In the genomic region with DNA sequence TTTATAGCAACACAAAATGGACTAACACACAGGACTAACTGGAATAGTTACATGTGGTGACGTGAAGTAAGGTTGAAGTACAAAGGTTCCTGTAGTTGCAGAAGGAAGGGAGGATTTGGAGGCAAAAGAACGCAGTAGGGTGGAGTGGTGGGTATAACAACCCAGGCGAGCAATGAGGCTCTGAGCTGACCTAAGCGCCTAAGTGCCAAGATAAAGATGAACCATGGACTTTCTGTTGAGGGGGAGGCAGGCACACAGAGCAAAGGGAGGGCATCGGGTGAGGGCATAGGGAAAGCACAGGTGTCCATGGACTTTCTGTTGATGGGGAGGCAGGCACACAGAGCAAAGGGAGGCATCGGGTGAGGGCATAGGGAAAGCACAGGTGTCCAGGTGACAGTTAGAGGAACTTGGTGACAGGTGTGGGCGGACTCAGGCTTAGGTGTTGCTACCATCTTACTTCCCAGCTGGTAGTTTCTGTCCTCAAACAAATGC, we compare ENCODE assay signal across 26 cellular contexts. TPM values are rescaled to one million over a fixed set of nuclear protein-coding genes. Genes with fewer than 3 reads are reported as not detected.
DNase-seq lines count a peak whose midpoint lies in the region; ATAC-seq and TF ChIP-seq lines count a peak whose summit lies in the region.
"Had no signal": no experiment of that assay in that cellular context is flagged by ENCODE, and none has a peak within 500 bp of the region (broad histone marks: within the 10 kb centered on the region; RNA-seq: fewer than 3 reads in every experiment).

No MANE protein-coding gene starts in this region.

- no peaks in the 10 kb centered on the region for H3K9me3 Mint-ChIP-seq in Caco-2 (ENCODE audit: unreplicated experiment)
- H3K9me3 Mint-ChIP-seq in T-cell = no peaks in the 10 kb centered on the region
- H3K9me3 Mint-ChIP-seq: activated CD4-positive, alpha-beta T cell treated with anti-CD3 and anti-CD28 coated beads, Interleukin-2, amount 10 ng/mL, durations not matched to agents 7 days and 5 days; activated naive CD4-positive, alpha-beta T cell treated with anti-CD3 and anti-CD28 coated beads, Interleukin-2, amount 50 U/mL, for 72 hours; activated T-helper 17 cell treated with anti-CD3 and anti-CD28 coated beads, Interleukin-2, amount 50 U/mL, for 72 hours; CD8-positive, alpha-beta memory T cell had no signal

- H3K9me3 ChIP-seq in Caco-2 (no peaks in the 10 kb centered on the region), right lobe of liver (no peaks in the 10 kb centered on the region)
- H3K9me3 ChIP-seq: suprapubic skin had no signal

- POLR2A ChIA-PET in Caco-2 (lab: Charles Lee) (interaction anchor here (0.9 kb wide), 1 partner anchor 23 kb away, joined by 3 read pairs; no protein-coding TSS in a partner anchor), T-cell (lab: Charles Lee) (no interaction called here)

- WGBS in right lobe of liver (ENCODE audit: insufficient coverage, low coverage, low lambda C conversion rate, missing lambda C conversion rate) = 22% methylated on average over 5 of the region's 7 CpGs

- no TSS peak for BruUV-seq in Caco-2 (replicated peaks; lab: Mats Ljungman, UMichigan)

- H3K27me3 ChIP-seq in Caco-2 (replicated peaks; ENCODE audit: control insufficient read depth, insufficient read depth, low read length) (no peaks in the 10 kb centered on the region), right lobe of liver (no peaks in the 10 kb centered on the region), rectal smooth muscle tissue (ENCODE audit: control insufficient read depth, insufficient read depth, low read length) (no peaks in the 10 kb centered on the region)
- H3K27me3 ChIP-seq: suprapubic skin had no signal

- H3K36me3 Mint-ChIP-seq in Caco-2 (ENCODE audit: insufficient read depth, unreplicated experiment) = peaks cover 28% of the 10 kb centered on the region
- H3K36me3 Mint-ChIP-seq in T-cell = no peaks in the 10 kb centered on the region
- H3K36me3 Mint-ChIP-seq: activated naive CD4-positive, alpha-beta T cell treated with anti-CD3 and anti-CD28 coated beads, Interleukin-2, amount 50 U/mL, for 72 hours; CD8-positive, alpha-beta memory T cell had no signal

- H3K27me3 Mint-ChIP-seq in Caco-2 (ENCODE audit: insufficient read depth, unreplicated experiment) = no peaks in the 10 kb centered on the region
- H3K27me3 Mint-ChIP-seq in T-cell = no peaks in the 10 kb centered on the region
- H3K27me3 Mint-ChIP-seq: activated T-helper 17 cell treated with anti-CD3 and anti-CD28 coated beads, Interleukin-2, amount 50 U/mL, for 72 hours; CD8-positive, alpha-beta memory T cell had no signal

- H3K4me3 ChIP-seq in Caco-2 (ENCODE audit: low read depth, low read length) = no peak overlapping the region
- peak overlapping the region in 2 of 3 donors; percentile 5 to 16 for H3K4me3 ChIP-seq in right lobe of liver
- H3K4me3 ChIP-seq in rectal smooth muscle tissue (ENCODE audit: low read length) = peak overlapping the region; percentile 16
- H3K4me3 ChIP-seq: SK-N-MC, suprapubic skin had no signal

- H3K27ac ChIP-seq in right lobe of liver (peak overlapping the region; percentile 84 to 92 (median 91)), rectal smooth muscle tissue (ENCODE audit: low read depth, low read length) (peak overlapping the region; percentile 50)
- H3K27ac ChIP-seq: SK-N-MC, suprapubic skin had no signal

- peaks cover 16% of the 10 kb centered on the region for H3K4me1 Mint-ChIP-seq in Caco-2 (ENCODE audit: low read depth, unreplicated experiment)
- H3K4me1 Mint-ChIP-seq in T-cell = peaks cover 18 to 38% (median 31%) of the 10 kb centered on the region in 3 donors

- no peaks in the 10 kb centered on the region for H3K36me3 ChIP-seq in Caco-2 (ENCODE audit: control insufficient read depth, insufficient read depth, low read length)
- no peaks in the 10 kb centered on the region for H3K36me3 ChIP-seq in right lobe of liver
- no peaks in the 10 kb centered on the region for H3K36me3 ChIP-seq in rectal smooth muscle tissue (ENCODE audit: control insufficient read depth, insufficient read depth, low read length)
- H3K36me3 ChIP-seq: suprapubic skin had no signal

- peak; percentile 81 for TF ChIP-seq POLR2A in right lobe of liver (IDR thresholded peaks at IDR 0.05)

- no peak overlapping the region for H3K4me3 Mint-ChIP-seq in Caco-2 (ENCODE audit: unreplicated experiment)
- H3K4me3 Mint-ChIP-seq in T-cell = peak overlapping the region in 1 of 3 donors; percentile 4
- H3K4me3 Mint-ChIP-seq: activated CD4-positive, alpha-beta T cell treated with anti-CD3 and anti-CD28 coated beads, Interleukin-2, amount 10 ng/mL, durations not matched to agents 7 days and 5 days; activated T-helper 17 cell treated with anti-CD3 and anti-CD28 coated beads, Interleukin-2, amount 50 U/mL, for 72 hours had no signal

- no peak overlapping the region for H3K9ac ChIP-seq in rectal smooth muscle tissue (ENCODE audit: low read length)

- H3K4me1 ChIP-seq in Caco-2 = peaks cover 13% of the 10 kb centered on the region
- H3K4me1 ChIP-seq in right lobe of liver = peaks cover 0 to 50% (median 20%) of the 10 kb centered on the region in 4 donors
- no peaks in the 10 kb centered on the region for H3K4me1 ChIP-seq in rectal smooth muscle tissue (ENCODE audit: control insufficient read depth, insufficient read depth, low read length)

- in situ Hi-C loops in KBM-7 (cut with MboI; ENCODE audit: low pct_unique_long_range_greater_than_20kb, low sequenced_read_pairs) = no loop called here

- intact Hi-C loops in Caco-2 (cut with micrococcal nuclease; ENCODE audit: unreplicated experiment) (no loop called here), right lobe of liver (cut with DNase I) (no loop called here)

- H3K27ac Mint-ChIP-seq in Caco-2 (ENCODE audit: unreplicated experiment) (peak overlapping the region; percentile 46), T-cell (peak overlapping the region; percentile 24 to 66)
- H3K27ac Mint-ChIP-seq: activated T-helper 17 cell treated with anti-CD3 and anti-CD28 coated beads, Interleukin-2, amount 50 U/mL, for 72 hours had no signal

- ATAC-seq in T-cell (replicated peaks in 1 of 4) (no peak), right lobe of liver (peak; percentile 68 to 86 (median 78)), HG03039 (IDR thresholded peaks at IDR 0.05; ENCODE audit: unreplicated experiment) (no peak)

- TF ChIP-seq CTCF in Caco-2 (IDR thresholded peaks at IDR 0.05; ENCODE audit: insufficient read depth in 1 of 2, low read depth in 1 of 2, low read length in 1 of 2, severe bottlenecking in 1 of 2, unreplicated experiment in 1 of 2) = no peak
- no peak for TF ChIP-seq CTCF in right lobe of liver (IDR thresholded peaks at IDR 0.05)

- no peak for DNase-seq in Caco-2
- DNase-seq in T-cell = no peak
- peak; percentile 67 to 92 (median 83) for DNase-seq in right lobe of liver
- no peak for DNase-seq in KBM-7
- no peak for DNase-seq in superior temporal gyrus (ENCODE audit: extremely low spot score)
- no peak for DNase-seq in NCI-H2171 (lab: John Stamatoyannopoulos, UW)
- DNase-seq: activated CD4-positive, alpha-beta T cell treated with anti-CD3 and anti-CD28 coated beads, Interleukin-2, amount 10 ng/mL, durations not matched to agents 7 days and 5 days; CD8-positive, alpha-beta memory T cell; cerebellar nuclear complex; DND-41; effector memory CD4-positive, alpha-beta T cell; foreskin melanocyte; islet precursor cell; NCI-H1105 treated with DMSO at 0.1 percent for 48 hours; NCI-H2029 treated with DMSO at 0.1 percent for 48 hours; NCI-H510A; NK-92 treated with Interleukin-12 subunit alpha and Interleukin-12 subunit beta, amount 100 ng/mL, for 24 hours had no signal

- CTCF ChIA-PET in Caco-2 (lab: Charles Lee) = interaction anchor here (1.7 kb wide), 1 partner anchor 24 kb away, joined by 4 read pairs; no protein-coding TSS in a partner anchor
- CTCF ChIA-PET in T-cell (lab: Charles Lee) = interaction anchor here in 1 of 2 donors (0.7 kb wide), 1 partner anchor 88 kb away, joined by 11 read pairs; no protein-coding TSS in a partner anchor

RNA-seq across cellular contexts. Expression of gene SCNN1A, which starts 15.2 kb away (rescaled TPM):
- 52.6 and 53.5 TPM in 2 replicates for total RNA-seq in Caco-2 (2022)
- 1 to 10 TPM; 1.0 to 3.4 (median 2.6) TPM for total RNA-seq in T-cell
- total RNA-seq in right lobe of liver = 1 to 10 TPM; 2.1 to 9.5 (median 6.0) TPM

RNA-seq across cellular contexts. Expression of gene TNFRSF1A, which starts 18.2 kb away (rescaled TPM):
- total RNA-seq in Caco-2 (2022) = 79.0 and 79.4 TPM in 2 replicates
- 10 to 100 TPM; 32.3 to 88.0 (median 86.5) TPM for total RNA-seq in T-cell
- total RNA-seq in right lobe of liver = 100 to 1,000 TPM in 4 of 6 experiments, 10 to 100 TPM in 2; 70.6 to 199 (median 117) TPM

RNA-seq across cellular contexts. Expression of gene LTBR, which starts 23.8 kb away (rescaled TPM):
- total RNA-seq in Caco-2 (2022) (194 and 197 TPM in 2 replicates), T-cell (1 to 10 TPM in 2 of 5 donors, under 1 TPM in 2, not detected in 1; 0.56 to 1.6 (median 1.2) TPM), right lobe of liver (100 to 1,000 TPM in 3 of 6 experiments, 10 to 100 TPM in 3; 83.8 to 235 (median 103) TPM)
- total RNA-seq: activated CD4-positive, alpha-beta T cell treated with anti-CD3 and anti-CD28 coated beads, Interleukin-2, amount 10 ng/mL, durations not matched to agents 7 days and 5 days had no signal

RNA-seq across cellular contexts. Expression of gene PLEKHG6, which starts 49.6 kb away (rescaled TPM):
- total RNA-seq in Caco-2 (2022) = 109 and 123 TPM in 2 replicates
- total RNA-seq in T-cell = under 1 TPM in 2 of 5 donors, not detected in 3; 0.13 to 0.38 TPM
- total RNA-seq in right lobe of liver = 1 to 10 TPM; 2.3 to 5.5 (median 3.3) TPM
- total RNA-seq: activated CD4-positive, alpha-beta T cell treated with anti-CD3 and anti-CD28 coated beads, Interleukin-2, amount 10 ng/mL, durations not matched to agents 7 days and 5 days; activated naive CD4-positive, alpha-beta T cell treated with anti-CD3 and anti-CD28 coated beads, Interleukin-2, amount 50 U/mL, for 72 hours; activated T-helper 17 cell treated with anti-CD3 and anti-CD28 coated beads, Interleukin-2, amount 50 U/mL, for 72 hours; CD8-positive, alpha-beta memory T cell; lung microvascular endothelial cell; myocyte; T-helper 2 cell treated with Interferon-gamma antibody and Interleukin-4, amounts not matched to agents 100 ng/mL and 5 ng/mL, for 36 hours had no signal

Comparison
In these comparisons a context has a peak if more than half of its experiments do, and no peak if none do; other contexts are left out.
1. DNase-seq: peak in right lobe of liver (3 of 3); none in Caco-2 (0 of 2), T-cell (0 of 34), KBM-7 (single experiment), superior temporal gyrus (single experiment) and NCI-H2171 (single experiment).
2. ATAC-seq: peak in right lobe of liver (4 of 4); none in T-cell (0 of 4) and HG03039 (single experiment).
3. RNA of gene LTBR, which starts 23.8 kb away (total RNA-seq): 194 to 197 TPM in Caco-2 and 83.8 to 235 TPM in right lobe of liver; 0.56 to 1.6 TPM in T-cell; every median in the first group is over 10 times any median in the second.